Comparison of ENCODE assay signal across 15 cellular contexts in the genomic region with DNA sequence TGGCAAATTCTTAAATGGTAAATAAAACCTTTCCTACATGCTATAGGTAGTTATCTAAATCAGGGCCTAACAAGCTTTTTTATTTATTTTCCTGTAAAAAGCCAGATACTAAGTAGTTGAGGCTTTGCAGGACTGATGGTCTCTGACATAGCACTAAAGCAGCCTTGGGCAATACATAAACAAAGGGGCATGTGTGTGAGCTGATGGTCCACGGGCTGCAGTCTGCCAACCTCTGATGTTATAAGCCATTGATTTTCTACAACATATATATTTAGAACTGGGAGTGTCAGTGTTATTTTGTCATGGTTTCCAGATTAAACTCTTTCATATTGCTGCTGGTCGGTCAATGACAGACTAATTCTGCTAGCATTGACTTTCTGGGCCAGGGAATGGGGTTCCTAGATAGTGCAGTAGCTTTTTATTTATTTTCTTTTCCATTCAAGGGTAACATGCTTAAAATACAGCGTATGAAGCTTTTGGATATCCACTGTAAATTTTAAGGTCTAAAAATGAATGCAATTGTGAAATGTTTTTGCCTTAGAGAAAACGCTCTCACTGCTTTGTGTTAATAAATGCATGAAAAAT.
"Had no signal": no experiment of that assay in that cellular context is flagged by ENCODE, and none has a peak within 500 bp of the region (broad histone marks: within the 10 kb centered on the region; RNA-seq: fewer than 3 reads in every experiment).

No MANE protein-coding gene starts in this region.

- H3K27me3 Mint-ChIP-seq: activated naive CD8-positive, alpha-beta T cell had no signal

- ATAC-seq: naive thymus-derived CD8-positive, alpha-beta T cell; psoas muscle had no signal

- H3K27me3 ChIP-seq: dorsolateral prefrontal cortex, sigmoid colon, testis had no signal

- H3K27ac Mint-ChIP-seq: activated naive CD8-positive, alpha-beta T cell; naive thymus-derived CD8-positive, alpha-beta T cell; T-helper 2 cell treated with Interferon-gamma antibody and Interleukin-4, amounts not matched to agents 5 μg/mL and 100 μg/mL, for 36 hours had no signal

- H3K4me3 Mint-ChIP-seq: activated naive CD8-positive, alpha-beta T cell; naive thymus-derived CD8-positive, alpha-beta T cell; T-helper 2 cell treated with Interferon-gamma antibody and Interleukin-4, amounts not matched to agents 5 μg/mL and 100 μg/mL, for 36 hours had no signal

- H3K9me3 Mint-ChIP-seq: T-helper 2 cell treated with Interferon-gamma antibody and Interleukin-4, amounts not matched to agents 5 μg/mL and 100 μg/mL, for 36 hours had no signal

- H3K36me3 Mint-ChIP-seq: activated naive CD8-positive, alpha-beta T cell; naive thymus-derived CD8-positive, alpha-beta T cell had no signal

- H3K4me1 ChIP-seq: testis had no signal

- DNase-seq: activated CD4-positive, alpha-beta T cell treated with anti-CD3 and anti-CD28 coated beads, Interleukin-2, amount 50 U/mL, for 4 hours; activated CD4-positive, CD25-positive, alpha-beta regulatory T cell treated with anti-CD3 and anti-CD28 coated beads, Interleukin-2, amount 50 U/mL, for 72 hours; activated effector memory CD4-positive, alpha-beta T cell treated with Interleukin-2 at 50 U/mL for 16 hours; activated T-cell treated with anti-CD3 and anti-CD28 coated beads, Interleukin-2, amount 50 U/mL, for 1 hour; anterior cingulate cortex; dorsolateral prefrontal cortex; mucosa of descending colon; naive thymus-derived CD8-positive, alpha-beta T cell; psoas muscle; sigmoid colon; stimulated activated CD4-positive, alpha-beta T cell treated with anti-CD3 and anti-CD28 coated beads, Interleukin-12 subunit alpha, Interleukin-12 subunit beta, amount 100 ng/mL, for 4 hours; stimulated activated naive CD4-positive, alpha-beta T cell; testis had no signal

- H3K27ac ChIP-seq: dorsolateral prefrontal cortex, psoas muscle, testis had no signal
